17 cellular contexts compared by ENCODE assay signal in the genomic region with DNA sequence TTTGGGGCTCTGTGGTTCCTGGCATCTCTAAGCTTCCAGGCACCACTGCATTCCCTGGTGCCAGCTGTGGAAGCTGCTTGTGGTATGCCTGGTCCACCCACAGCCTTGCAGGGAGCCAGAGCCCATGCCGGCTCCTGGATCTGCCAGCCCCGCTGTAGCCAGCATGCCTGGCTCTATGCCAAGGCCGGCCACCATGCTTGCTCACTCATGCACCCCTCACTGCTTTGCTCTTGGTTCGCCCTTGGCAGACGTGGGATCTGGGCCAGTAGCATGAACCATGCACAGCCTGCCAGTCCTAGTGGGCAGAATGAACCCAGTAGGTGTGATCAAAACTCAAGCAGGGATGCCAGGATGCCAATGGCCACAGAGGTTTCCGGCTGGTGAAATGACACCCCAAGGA.
"Had no signal": no experiment of that assay in that cellular context is flagged by ENCODE, and none has a peak within 500 bp of the region (broad histone marks: within the 10 kb centered on the region; RNA-seq: fewer than 3 reads in every experiment).

No MANE protein-coding gene starts in this region.

- H3K27me3 ChIP-seq: body of pancreas, esophagus muscularis mucosa, thyroid gland, uterus had no signal

- ATAC-seq: activated CD4-positive, alpha-beta T cell treated with anti-CD3 and anti-CD28 coated beads for 36 hours; body of pancreas; stimulated activated naive B cell treated with anti-CD40 and anti-IgM and Interleukin-4, amounts not matched to agents 10 μg/mL and 1 μg/mL and 100 μg/mL, for 72 hours had no signal

- DNase-seq: activated CD4-positive, alpha-beta memory T cell treated with anti-CD3 and anti-CD28 coated beads, Interleukin-2, amount 10 ng/mL, durations not matched to agents 7 days and 5 days; activated CD4-positive, alpha-beta T cell treated with anti-CD3 and anti-CD28 coated beads for 36 hours; activated effector memory CD4-positive, alpha-beta T cell treated with anti-CD3 and anti-CD28 coated beads, Interleukin-2, amount 50 U/mL, for 16 hours; activated T-cell treated with anti-CD3 and anti-CD28 coated beads, Interleukin-2, amount 50 U/mL, for 24 hours; amniotic stem cell; central memory CD4-positive, alpha-beta T cell; cortex of kidney; effector CD4-positive, alpha-beta T cell; stimulated activated CD4-positive, alpha-beta T cell treated with anti-CD3 and anti-CD28 coated beads, Interleukin-12 subunit alpha, Interleukin-12 subunit beta, amount 100 ng/mL, for 4 hours; stimulated activated CD4-positive, alpha-beta T cell treated with anti-CD3 and anti-CD28 coated beads, Interleukin-2, amount 100 ng/mL, for 24 hours; stimulated activated naive B cell treated with anti-CD40 and anti-IgM and Interleukin-4, amounts not matched to agents 10 μg/mL and 1 μg/mL and 100 μg/mL, for 72 hours; T-helper 2 cell; thyroid gland; uterus had no signal

- H3K4me3 ChIP-seq: body of pancreas, esophagus muscularis mucosa, lung, thyroid gland, uterus had no signal

- H3K4me1 ChIP-seq: body of pancreas, esophagus muscularis mucosa, thyroid gland, uterus had no signal

- H3K27ac ChIP-seq: body of pancreas, esophagus muscularis mucosa, thyroid gland, uterus had no signal

- H3K36me3 ChIP-seq: esophagus muscularis mucosa, thyroid gland, uterus had no signal

- H3K9me3 ChIP-seq: body of pancreas, esophagus muscularis mucosa, thyroid gland, uterus had no signal
